In the genomic region with DNA sequence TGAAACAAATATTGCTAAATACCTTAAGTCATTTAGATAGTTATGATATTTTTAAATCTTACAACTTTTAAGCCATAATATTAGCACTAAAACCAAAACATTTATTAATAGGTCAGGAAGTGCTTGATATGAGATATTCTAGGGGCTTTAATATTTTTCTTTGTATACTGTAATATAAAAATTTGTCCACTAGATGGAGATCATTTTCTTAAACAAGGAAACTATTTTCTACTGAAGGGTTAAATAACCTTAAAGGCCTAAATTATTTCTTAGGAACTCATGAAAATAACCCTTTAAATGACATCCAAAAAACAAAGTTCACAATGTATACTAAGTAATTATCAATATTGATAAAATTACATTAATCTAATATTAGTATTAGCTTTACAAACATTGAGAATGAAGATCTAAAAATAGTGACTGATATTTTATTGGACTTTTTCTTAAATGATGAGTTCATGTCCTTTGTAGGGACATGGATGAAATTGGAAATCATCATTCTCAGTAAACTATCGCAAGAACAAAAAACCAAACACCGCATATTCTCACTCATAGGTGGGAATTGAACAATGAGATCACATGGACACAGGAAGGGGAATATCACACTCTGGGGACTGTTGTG, we compare ENCODE assay signal across 9 cellular contexts.
A peak's percentile ranks its signal among the peaks of the same experiment; 100 is the strongest.
DNase-seq lines count a peak whose midpoint lies in the region; ATAC-seq and TF ChIP-seq lines count a peak whose summit lies in the region.
"Had no signal": no experiment of that assay in that cellular context is flagged by ENCODE, and none has a peak within 500 bp of the region (broad histone marks: within the 10 kb centered on the region; RNA-seq: fewer than 3 reads in every experiment).

No MANE protein-coding gene starts in this region.

- H3K9me3 Mint-ChIP-seq in brain (no peaks in the 10 kb centered on the region), nephron (no peaks in the 10 kb centered on the region)

- H3K4me1 ChIP-seq in DOHH2 (ENCODE audit: control insufficient read depth, low read length): no peaks in the 10 kb centered on the region
- no peaks in the 10 kb centered on the region for H3K4me1 ChIP-seq in spleen

- H3K9me3 ChIP-seq in DOHH2 (ENCODE audit: control insufficient read depth, insufficient read depth, low read length): no peaks in the 10 kb centered on the region
- no peaks in the 10 kb centered on the region for H3K9me3 ChIP-seq in spleen

- H3K36me3 Mint-ChIP-seq in brain (peaks cover 14% of the 10 kb centered on the region), nephron (ENCODE audit: low read depth) (peaks cover 14% of the 10 kb centered on the region)

- no peak overlapping the region for H3K4me3 Mint-ChIP-seq in brain
- no peak overlapping the region for H3K4me3 Mint-ChIP-seq in nephron

- no peak overlapping the region for H3K4me3 ChIP-seq in DOHH2 (ENCODE audit: low read length)
- H3K4me3 ChIP-seq in spleen: no peak overlapping the region

- intact Hi-C loops in spleen (cut with DNase I; ENCODE audit: low total_unique reads): no loop called here

- H3K27me3 ChIP-seq in DOHH2 (ENCODE audit: control insufficient read depth, low read length): peaks cover 18% of the 10 kb centered on the region
- H3K27me3 ChIP-seq in spleen (replicated peaks in 1 of 7): no peaks in the 10 kb centered on the region

- no peaks in the 10 kb centered on the region for H3F3A ChIP-seq in DOHH2 (ENCODE audit: control insufficient read depth, insufficient read depth)

- no peak overlapping the region for H3K27ac Mint-ChIP-seq in brain
- no peak overlapping the region for H3K27ac Mint-ChIP-seq in nephron

- no peaks in the 10 kb centered on the region for H4K20me1 ChIP-seq in DOHH2 (ENCODE audit: control insufficient read depth, insufficient read depth, low read depth, low read length)

- peaks cover 27% of the 10 kb centered on the region for H3K4me1 Mint-ChIP-seq in brain
- H3K4me1 Mint-ChIP-seq in nephron: peaks cover 43% of the 10 kb centered on the region

- peak; percentile 29 for TF ChIP-seq CTCF in DOHH2 (IDR thresholded peaks at IDR 0.05; ENCODE audit: low read depth, low read length, poor library complexity, severe bottlenecking)
- TF ChIP-seq CTCF in brain (conservative IDR thresholded peaks at IDR 0.05): peak; percentile 68 to 71
- TF ChIP-seq CTCF in nephron (IDR thresholded peaks at IDR 0.05; ENCODE audit: unreplicated experiment in 3 of 3): peak; percentile 38 to 69 (median 40)
- TF ChIP-seq CTCF in spleen (IDR thresholded peaks at IDR 0.05 in 8 of 11, conservative IDR thresholded peaks at IDR 0.05 in 3 of 11): peak in 2 of 11 experiments; percentile 21 to 29

- TF ChIP-seq POLR2A in spleen (IDR thresholded peaks at IDR 0.05): no peak

- H3K27ac ChIP-seq in DOHH2 (ENCODE audit: low read depth, low read length) (no peak overlapping the region), spleen (no peak overlapping the region)

- no peaks in the 10 kb centered on the region for H3K9me2 ChIP-seq in DOHH2 (replicated peaks; ENCODE audit: control insufficient read depth, low read length)

- H3K4me2 ChIP-seq in DOHH2 (ENCODE audit: low read length): no peak overlapping the region

- H3K27me3 Mint-ChIP-seq in brain (peaks cover 3% of the 10 kb centered on the region), nephron (ENCODE audit: low read depth) (no peaks in the 10 kb centered on the region)

- DNase-seq in Kasumi-1 (lab: John Stamatoyannopoulos, UW) (peak; percentile 48 to 59), DMS79 (lab: John Stamatoyannopoulos, UW) (no peak), spleen (no peak), T-helper 2 cell (no peak)
- DNase-seq: NCI-H187 had no signal

- ATAC-seq in GM18498 (IDR thresholded peaks at IDR 0.05; ENCODE audit: unreplicated experiment): no peak

- H3K79me2 ChIP-seq in DOHH2 (ENCODE audit: control insufficient read depth, low read length): no peaks in the 10 kb centered on the region

- WGBS in spleen, 5 donors: 91 to 100% (median 92%) methylated on average over 1 to 2 of the region's 2 CpGs

- no peaks in the 10 kb centered on the region for H3K36me3 ChIP-seq in DOHH2 (ENCODE audit: control insufficient read depth, low read length)
- peaks cover 0 to 12% (median 0%) of the 10 kb centered on the region in 6 donors for H3K36me3 ChIP-seq in spleen

Comparison
In these comparisons a context has a peak if more than half of its experiments do, and no peak if none do; other contexts are left out.
1. DNase-seq: peak in Kasumi-1 (2 of 2); none in DMS79 (single experiment), spleen (single experiment) and T-helper 2 cell (0 of 5).